22 cellular contexts compared by ENCODE assay signal in the genomic region with DNA sequence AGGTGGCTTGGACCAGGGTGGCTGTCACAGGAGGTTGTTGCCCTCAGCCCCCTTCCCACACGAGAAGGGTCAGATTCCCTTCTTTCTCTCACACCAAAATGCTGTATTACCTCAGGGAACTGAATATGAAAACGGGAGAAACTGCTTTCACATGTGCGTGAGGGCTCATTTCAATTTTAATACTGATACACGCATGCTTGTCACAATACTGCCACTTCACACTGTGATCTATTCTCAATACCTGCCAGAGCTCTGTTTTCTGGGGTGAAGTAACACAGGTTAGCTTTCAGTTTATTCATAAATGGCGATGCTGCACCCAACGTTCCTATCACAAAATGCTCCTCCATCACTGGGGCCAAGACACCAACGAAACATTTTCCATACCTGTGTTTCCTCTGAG.
"Had no signal": no experiment of that assay in that cellular context is flagged by ENCODE, and none has a peak within 500 bp of the region (broad histone marks: within the 10 kb centered on the region; RNA-seq: fewer than 3 reads in every experiment).

No MANE protein-coding gene starts in this region.

- DNase-seq: IMR-90, Karpas-422, KG1, MG63, NCI-H1092 treated with DMSO at 0.1 percent for 48 hours, NCI-H1436 treated with DMSO at 0.1 percent for 48 hours, NCI-H187, NCI-H2029, NCI-H2081 treated with DMSO at 0.1 percent for 48 hours, NCI-H2171, NCI-H226, NCI-H446, NCI-H510A, NCI-H524 treated with DMSO at 0.1 percent for 48 hours, NCI-H69, NCI-H774, Right ventricle myocardium superior, RPMI8226, SIG-M5 had no signal

- H3K27ac ChIP-seq: SJSA1, SK-N-MC had no signal

- H3K27me3 ChIP-seq: MG63, SJSA1 had no signal

- FAIRE-seq: RCC 7860 had no signal

- H3K4me3 ChIP-seq: MG63, SJSA1, SK-N-MC had no signal

- H3K9me3 ChIP-seq: MG63, SJSA1 had no signal
